ENCODE assay signal across 15 cellular contexts in genomic region chr9:36214571-36214970, GRCh38. TPM values are rescaled to one million over a fixed set of nuclear protein-coding genes. Genes with fewer than 3 reads are reported as not detected.
DNase-seq lines count a peak whose midpoint lies in the region; ATAC-seq, FAIRE-seq and TF ChIP-seq lines count a peak whose summit lies in the region.
"Had no signal": no experiment of that assay in that cellular context is flagged by ENCODE, and none has a peak within 500 bp of the region (broad histone marks: within the 10 kb centered on the region; RNA-seq: fewer than 3 reads in every experiment).

No MANE protein-coding gene starts in this region.

- DNase-seq in AG10803 (ENCODE audit: low read depth) (peak; percentile 73), MG63 (peak; percentile 56), endothelial cell of umbilical vein (ENCODE audit: low read depth, low spot score) (peak; percentile 55), islet precursor cell (no peak)
- no peak for DNase-seq in stimulated activated naive B cell treated with anti-CD40 and anti-IgM and Interleukin-4, amounts not matched to agents 10 μg/mL and 1 μg/mL and 100 μg/mL, for 72 hours
- DNase-seq: activated CD4-positive, alpha-beta T cell treated with anti-CD3 and anti-CD28 coated beads, Interleukin-2, amount 10 ng/mL, durations not matched to agents 24 days and 14 days; activated gamma-delta T cell treated with Interleukin-2 at 50 U/mL for 16 hours; left colon; PC-3; stimulated activated naive CD4-positive, alpha-beta T cell; T-helper 1 cell had no signal

- peaks cover 37% of the 10 kb centered on the region for H3K79me2 ChIP-seq in endothelial cell of umbilical vein (ENCODE audit: control insufficient read depth, insufficient read depth, low read length)

- H2AFZ ChIP-seq in endothelial cell of umbilical vein (ENCODE audit: low read depth, low read length) = no peak overlapping the region

- H3K4me1 ChIP-seq in endothelial cell of umbilical vein (ENCODE audit: control insufficient read depth, extremely low read depth, insufficient read depth, low read length) (peaks cover 3% of the 10 kb centered on the region), muscle layer of colon (ENCODE audit: insufficient read depth, low read length) (peaks cover 19% of the 10 kb centered on the region)

- no peak for TF ChIP-seq CTCF in AG10803 (conservative IDR thresholded peaks at IDR 0.05; ENCODE audit: low read length)
- no peak for TF ChIP-seq CTCF in endothelial cell of umbilical vein (IDR thresholded peaks at IDR 0.05; ENCODE audit: extremely low read depth in 1 of 2, insufficient read depth in 1 of 2, low read depth in 1 of 2, low read length in 2 of 2)

- H3K9me3 ChIP-seq in MG63 (no peaks in the 10 kb centered on the region), endothelial cell of umbilical vein (replicated peaks; ENCODE audit: control insufficient read depth, insufficient read depth, low read length) (no peaks in the 10 kb centered on the region), muscle layer of colon (ENCODE audit: low read length) (no peaks in the 10 kb centered on the region)
- H3K9me3 ChIP-seq: ovary had no signal

- no peaks in the 10 kb centered on the region for H3K9me1 ChIP-seq in endothelial cell of umbilical vein (replicated peaks; ENCODE audit: control insufficient read depth, extremely low read depth, insufficient read depth, low read length)

- no peak overlapping the region for H3K27ac ChIP-seq in endothelial cell of umbilical vein (ENCODE audit: insufficient read depth, low read depth, low read length)
- H3K27ac ChIP-seq in muscle layer of colon (ENCODE audit: low read depth, low read length) = peak overlapping the region; percentile 38

- H3K27me3 Mint-ChIP-seq in stimulated activated naive B cell treated with anti-CD40 and anti-IgM and Interleukin-4, amounts not matched to agents 10 μg/mL and 1 μg/mL and 100 μg/mL, for 72 hours = no peaks in the 10 kb centered on the region
- H3K27me3 Mint-ChIP-seq: activated CD4-positive, alpha-beta T cell treated with anti-CD3 and anti-CD28 coated beads, Interleukin-2, amount 10 ng/mL, durations not matched to agents 24 days and 14 days had no signal

- H3K4me3 Mint-ChIP-seq in stimulated activated naive B cell treated with anti-CD40 and anti-IgM and Interleukin-4, amounts not matched to agents 10 μg/mL and 1 μg/mL and 100 μg/mL, for 72 hours = no peak overlapping the region
- H3K4me3 Mint-ChIP-seq: activated CD4-positive, alpha-beta T cell treated with anti-CD3 and anti-CD28 coated beads, Interleukin-2, amount 10 ng/mL, durations not matched to agents 24 days and 14 days had no signal

- POLR2A ChIA-PET in endothelial cell of umbilical vein (lab: Charles Lee) = no interaction called here

- H3K27me3 ChIP-seq in MG63 (no peaks in the 10 kb centered on the region), endothelial cell of umbilical vein (ENCODE audit: control insufficient read depth in 2 of 2, insufficient read depth in 2 of 2, low read length in 2 of 2) (no peaks in the 10 kb centered on the region), muscle layer of colon (ENCODE audit: control insufficient read depth in 1 of 2, insufficient read depth in 2 of 2, low read length in 2 of 2) (no peaks in the 10 kb centered on the region)
- H3K27me3 ChIP-seq: ovary had no signal

- intact Hi-C loops in endothelial cell of umbilical vein (cut with micrococcal nuclease) = no loop called here

- ATAC-seq in HG03108 (IDR thresholded peaks at IDR 0.05; ENCODE audit: unreplicated experiment) (no peak), GM19324 (IDR thresholded peaks at IDR 0.05; ENCODE audit: low FRiP score, unreplicated experiment) (no peak)
- ATAC-seq in stimulated activated naive B cell treated with anti-CD40 and anti-IgM and Interleukin-4, amounts not matched to agents 10 μg/mL and 1 μg/mL and 100 μg/mL, for 72 hours (replicated peaks) = no peak
- ATAC-seq: left colon, PC-3 had no signal

- H3K9ac ChIP-seq in endothelial cell of umbilical vein (replicated peaks; ENCODE audit: extremely low read depth, insufficient read depth, low read length) (no peak overlapping the region), muscle layer of colon (ENCODE audit: low read length) (no peak overlapping the region)

- CTCF ChIA-PET in endothelial cell of umbilical vein (lab: Charles Lee) = interaction anchor here (1.0 to 1.4 kb wide), 2 partner anchors 9 to 11 kb away, joined by 3 read pairs; no protein-coding TSS in a partner anchor

- BruUV-seq in endothelial cell of umbilical vein (replicated peaks; lab: Mats Ljungman, UMichigan) = no TSS peak

- dilution Hi-C loops in endothelial cell of umbilical vein (cut with MboI; ENCODE audit: extremely low pct_ligation_motif_present, low sequenced_read_pairs) = no loop called here

- H3K36me3 ChIP-seq in MG63 (peaks cover 97% of the 10 kb centered on the region), endothelial cell of umbilical vein (ENCODE audit: control insufficient read depth in 2 of 2, extremely low read depth in 1 of 2, insufficient read depth in 2 of 2, low read length in 2 of 2) (peaks cover 38 to 42% of the 10 kb centered on the region in 2 experiments), muscle layer of colon (ENCODE audit: insufficient read depth, low read length) (peaks cover 72% of the 10 kb centered on the region)
- H3K36me3 ChIP-seq: ovary had no signal

- H4K20me1 ChIP-seq in endothelial cell of umbilical vein (replicated peaks; ENCODE audit: control insufficient read depth, extremely low read depth, insufficient read depth, low read length) = no peaks in the 10 kb centered on the region

- H3K4me1 Mint-ChIP-seq in stimulated activated naive B cell treated with anti-CD40 and anti-IgM and Interleukin-4, amounts not matched to agents 10 μg/mL and 1 μg/mL and 100 μg/mL, for 72 hours = peaks cover 21 to 33% of the 10 kb centered on the region in 2 donors

- H3K9me3 Mint-ChIP-seq in stimulated activated naive B cell treated with anti-CD40 and anti-IgM and Interleukin-4, amounts not matched to agents 10 μg/mL and 1 μg/mL and 100 μg/mL, for 72 hours = no peaks in the 10 kb centered on the region
- H3K9me3 Mint-ChIP-seq: activated CD4-positive, alpha-beta T cell treated with anti-CD3 and anti-CD28 coated beads, Interleukin-2, amount 10 ng/mL, durations not matched to agents 24 days and 14 days had no signal

- no peak overlapping the region for H3K4me2 ChIP-seq in endothelial cell of umbilical vein (ENCODE audit: insufficient read depth, low read length)

- H3K27ac Mint-ChIP-seq in stimulated activated naive B cell treated with anti-CD40 and anti-IgM and Interleukin-4, amounts not matched to agents 10 μg/mL and 1 μg/mL and 100 μg/mL, for 72 hours = no peak overlapping the region

- no peak overlapping the region for H3K4me3 ChIP-seq in AG10803 (ENCODE audit: low read length)
- no peak overlapping the region for H3K4me3 ChIP-seq in MG63
- no peak overlapping the region for H3K4me3 ChIP-seq in endothelial cell of umbilical vein (replicated peaks in 1 of 3; ENCODE audit: insufficient read depth in 1 of 3, low read depth in 1 of 3, low read length in 3 of 3)
- H3K4me3 ChIP-seq in muscle layer of colon (ENCODE audit: low read depth in 1 of 2, low read length in 2 of 2) = no peak overlapping the region
- H3K4me3 ChIP-seq: ovary had no signal

- peaks cover 35 to 56% of the 10 kb centered on the region in 2 donors for H3K36me3 Mint-ChIP-seq in stimulated activated naive B cell treated with anti-CD40 and anti-IgM and Interleukin-4, amounts not matched to agents 10 μg/mL and 1 μg/mL and 100 μg/mL, for 72 hours

- FAIRE-seq in endothelial cell of umbilical vein (lab: Jason Lieb, UNC) = peak; percentile 79

- TF ChIP-seq POLR2A in endothelial cell of umbilical vein (IDR thresholded peaks at IDR 0.05; ENCODE audit: low read depth, low read length) = no peak

TF ChIP-seq in endothelial cell of umbilical vein, 7 proteins besides CTCF, POLR2A, EP300 and RAD21 (continues in another document):
- TF ChIP-seq GATA2 (IDR thresholded peaks at IDR 0.05; ENCODE audit: insufficient read depth, insufficient read length, low read depth, low read length) = no peak
- no peak for TF ChIP-seq MAX (IDR thresholded peaks at IDR 0.05; ENCODE audit: insufficient read depth, insufficient read length)

RNA-seq across cellular contexts. Expression of gene CLTA, which starts 23.9 kb away (rescaled TPM):
- 1,843 and 1,874 TPM in 2 replicates for total RNA-seq in MG63 (2014; rRNA removed; shearing (Covaris generic); ENCODE audit: low replicate concordance)
- 281 and 317 TPM in 2 replicates for total RNA-seq in endothelial cell of umbilical vein
- 212 and 229 TPM in 2 replicates for polyA plus RNA-seq in endothelial cell of umbilical vein
- polyA plus RNA-seq in endothelial cell of umbilical vein (2011; cell fraction: cytosol; rRNA removed) = 351 and 388 TPM in 2 replicates
- polyA plus RNA-seq in endothelial cell of umbilical vein (2011; cell fraction: nucleus; rRNA removed) = 135 and 162 TPM in 2 replicates
- 355 and 368 TPM in 2 replicates for polyA plus RNA-seq in endothelial cell of umbilical vein (2012)
- 98.2 and 102 TPM in 2 replicates for polyA minus RNA-seq in endothelial cell of umbilical vein
- 94.4 TPM for polyA minus RNA-seq in endothelial cell of umbilical vein (2011; cell fraction: cytosol; rRNA and poly(A)+ RNA removed)
- polyA minus RNA-seq in endothelial cell of umbilical vein (2011; cell fraction: nucleus; rRNA and poly(A)+ RNA removed) = 23.4 and 37.0 TPM in 2 replicates

RNA-seq across cellular contexts. Expression of gene GNE, which starts 43.7 kb away (rescaled TPM):
- total RNA-seq in MG63 (2014; rRNA removed; shearing (Covaris generic); ENCODE audit: low replicate concordance) = 27.0 and 34.0 TPM in 2 replicates
- total RNA-seq in endothelial cell of umbilical vein = 11.4 and 12.3 TPM in 2 replicates
- polyA plus RNA-seq in endothelial cell of umbilical vein = 6.6 and 8.5 TPM in 2 replicates
- polyA plus RNA-seq in endothelial cell of umbilical vein (2011; cell fraction: cytosol; rRNA removed) = 9.5 and 9.9 TPM in 2 replicates
- 9.1 and 9.3 TPM in 2 replicates for polyA plus RNA-seq in endothelial cell of umbilical vein (2011; cell fraction: nucleus; rRNA removed)
- polyA plus RNA-seq in endothelial cell of umbilical vein (2012) = 10.6 and 11.5 TPM in 2 replicates
- polyA minus RNA-seq in endothelial cell of umbilical vein = 29.7 and 35.8 TPM in 2 replicates
- polyA minus RNA-seq in endothelial cell of umbilical vein (2011; cell fraction: cytosol; rRNA and poly(A)+ RNA removed) = 20.2 TPM
- 11.4 and 13.6 TPM in 2 replicates for polyA minus RNA-seq in endothelial cell of umbilical vein (2011; cell fraction: nucleus; rRNA and poly(A)+ RNA removed)

RNA-seq across cellular contexts. Expression of gene CCIN, which starts 45.4 kb away (rescaled TPM):
- total RNA-seq in MG63 (2014; rRNA removed; shearing (Covaris generic); ENCODE audit: low replicate concordance) = 0.36 TPM in 1 of 2 replicates, not detected in the other
- total RNA-seq in endothelial cell of umbilical vein = 0.22 and 0.44 TPM in 2 replicates
- polyA plus RNA-seq in endothelial cell of umbilical vein = 1.1 and 1.2 TPM in 2 replicates
- polyA plus RNA-seq in endothelial cell of umbilical vein (2011; cell fraction: cytosol; rRNA removed) = 0.63 and 0.66 TPM in 2 replicates
- 0.84 and 1.1 TPM in 2 replicates for polyA plus RNA-seq in endothelial cell of umbilical vein (2011; cell fraction: nucleus; rRNA removed)
- polyA plus RNA-seq in endothelial cell of umbilical vein (2012) = 1.2 TPM in 2 replicates
- polyA minus RNA-seq in endothelial cell of umbilical vein = 0.53 and 2.5 TPM in 2 replicates
- not detected for polyA minus RNA-seq in endothelial cell of umbilical vein (2011; cell fraction: cytosol; rRNA and poly(A)+ RNA removed)
- 0.87 and 1.1 TPM in 2 replicates for polyA minus RNA-seq in endothelial cell of umbilical vein (2011; cell fraction: nucleus; rRNA and poly(A)+ RNA removed)
- total RNA-seq: activated CD4-positive, alpha-beta T cell treated with anti-CD3 and anti-CD28 coated beads, Interleukin-2, amount 10 ng/mL, durations not matched to agents 24 days and 14 days had no signal

Comparison
In these comparisons a context has a peak if more than half of its experiments do, and no peak if none do; other contexts are left out.
1. DNase-seq: peak in AG10803 (single experiment), MG63 (single experiment) and endothelial cell of umbilical vein (single experiment); none in stimulated activated naive B cell treated with anti-CD40 and anti-IgM and Interleukin-4, amounts not matched to agents 10 μg/mL and 1 μg/mL and 100 μg/mL, for 72 hours (single experiment) and islet precursor cell (single experiment).